Comparison of ENCODE assay signal across 8 cellular contexts in genomic region chr4:112735474-112735951, GRCh38.
DNase-seq lines count a peak whose midpoint lies in the region; ATAC-seq and TF ChIP-seq lines count a peak whose summit lies in the region.

No MANE protein-coding gene starts in this region.

- H3K27me3 Mint-ChIP-seq in activated CD8-positive, alpha-beta memory T cell treated with anti-CD3 and anti-CD28 coated beads, Interleukin-2, amount 10 ng/mL, durations not matched to agents 7 days and 5 days, result no peaks in the 10 kb centered on the region
- no peaks in the 10 kb centered on the region for H3K27me3 Mint-ChIP-seq in Calu3 (ENCODE audit: unreplicated experiment)

- BruUV-seq in Calu3 (replicated peaks; lab: Mats Ljungman, UMichigan), result no TSS peak

- ATAC-seq in activated CD8-positive, alpha-beta memory T cell treated with anti-CD3 and anti-CD28 coated beads, Interleukin-2, amount 10 ng/mL, durations not matched to agents 7 days and 5 days, result peak; percentile 74
- peak; percentile 76 for ATAC-seq in HG02678 (IDR thresholded peaks at IDR 0.05; ENCODE audit: unreplicated experiment)
- ATAC-seq in stimulated activated effector memory CD8-positive, alpha-beta T cell treated with anti-CD3 and anti-CD28 coated beads, Interleukin-12 subunit alpha, Interleukin-12 subunit beta, amount 100 ng/mL, for 72 hours, result peak; percentile 86

- intact Hi-C loops in Calu3 (cut with micrococcal nuclease; ENCODE audit: unreplicated experiment), result no loop called here

- TF ChIP-seq CTCF in Calu3 (IDR thresholded peaks at IDR 0.05; ENCODE audit: unreplicated experiment), result no peak

- H3K9me3 Mint-ChIP-seq in activated CD8-positive, alpha-beta memory T cell treated with anti-CD3 and anti-CD28 coated beads, Interleukin-2, amount 10 ng/mL, durations not matched to agents 7 days and 5 days (ENCODE audit: low read depth), result no peaks in the 10 kb centered on the region
- no peaks in the 10 kb centered on the region for H3K9me3 Mint-ChIP-seq in stimulated activated effector memory CD8-positive, alpha-beta T cell treated with anti-CD3 and anti-CD28 coated beads, Interleukin-12 subunit alpha, Interleukin-12 subunit beta, amount 100 ng/mL, for 72 hours
- H3K9me3 Mint-ChIP-seq in Calu3 (ENCODE audit: low read depth, unreplicated experiment), result no peaks in the 10 kb centered on the region

- CTCF ChIA-PET in activated CD8-positive, alpha-beta memory T cell treated with anti-CD3 and anti-CD28 coated beads, Interleukin-2, amount 10 ng/mL, durations not matched to agents 7 days and 5 days (lab: Charles Lee), result interaction anchor here (0.9 to 2.8 kb wide), 2 partner anchors 27 to 132 kb away, joined by 3 to 9 read pairs; no protein-coding TSS in a partner anchor
- CTCF ChIA-PET in Calu3 (lab: Charles Lee), result no interaction called here

- peaks cover 35% of the 10 kb centered on the region for H3K4me1 Mint-ChIP-seq in activated CD8-positive, alpha-beta memory T cell treated with anti-CD3 and anti-CD28 coated beads, Interleukin-2, amount 10 ng/mL, durations not matched to agents 7 days and 5 days
- peaks cover 13% of the 10 kb centered on the region for H3K4me1 Mint-ChIP-seq in stimulated activated effector memory CD8-positive, alpha-beta T cell treated with anti-CD3 and anti-CD28 coated beads, Interleukin-12 subunit alpha, Interleukin-12 subunit beta, amount 100 ng/mL, for 72 hours
- no peaks in the 10 kb centered on the region for H3K4me1 Mint-ChIP-seq in Calu3 (ENCODE audit: low read depth, unreplicated experiment)

- H3K27ac Mint-ChIP-seq in activated CD8-positive, alpha-beta memory T cell treated with anti-CD3 and anti-CD28 coated beads, Interleukin-2, amount 10 ng/mL, durations not matched to agents 7 days and 5 days, result peak overlapping the region; percentile 76
- H3K27ac Mint-ChIP-seq in stimulated activated effector memory CD8-positive, alpha-beta T cell treated with anti-CD3 and anti-CD28 coated beads, Interleukin-12 subunit alpha, Interleukin-12 subunit beta, amount 100 ng/mL, for 72 hours, result peak overlapping the region; percentile 26
- no peak overlapping the region for H3K27ac Mint-ChIP-seq in Calu3 (ENCODE audit: unreplicated experiment)

- H3K4me3 Mint-ChIP-seq in activated CD8-positive, alpha-beta memory T cell treated with anti-CD3 and anti-CD28 coated beads, Interleukin-2, amount 10 ng/mL, durations not matched to agents 7 days and 5 days, result peak overlapping the region; percentile 4
- H3K4me3 Mint-ChIP-seq in stimulated activated effector memory CD8-positive, alpha-beta T cell treated with anti-CD3 and anti-CD28 coated beads, Interleukin-12 subunit alpha, Interleukin-12 subunit beta, amount 100 ng/mL, for 72 hours, result peak overlapping the region; percentile 1
- H3K4me3 Mint-ChIP-seq in Calu3 (ENCODE audit: low read depth, unreplicated experiment), result no peak overlapping the region

- H3K36me3 Mint-ChIP-seq in activated CD8-positive, alpha-beta memory T cell treated with anti-CD3 and anti-CD28 coated beads, Interleukin-2, amount 10 ng/mL, durations not matched to agents 7 days and 5 days, result no peaks in the 10 kb centered on the region
- no peaks in the 10 kb centered on the region for H3K36me3 Mint-ChIP-seq in stimulated activated effector memory CD8-positive, alpha-beta T cell treated with anti-CD3 and anti-CD28 coated beads, Interleukin-12 subunit alpha, Interleukin-12 subunit beta, amount 100 ng/mL, for 72 hours
- no peaks in the 10 kb centered on the region for H3K36me3 Mint-ChIP-seq in Calu3 (ENCODE audit: insufficient read depth, unreplicated experiment)

- DNase-seq in activated CD8-positive, alpha-beta memory T cell treated with anti-CD3 and anti-CD28 coated beads, Interleukin-2, amount 10 ng/mL, durations not matched to agents 7 days and 5 days, result peak; percentile 48
- no peak for DNase-seq in activated CD8-positive, alpha-beta memory T cell treated with anti-CD3 and anti-CD28 coated beads, Interleukin-2, amount 50 U/mL, for 4 hours
- DNase-seq in NAMALWA (ENCODE audit: low spot score) (peak; percentile 46), HuH-7 (ENCODE audit: low spot score) (no peak), amygdala (lab: John Stamatoyannopoulos, UW) (no peak), Calu3 (no peak)
- peak in 1 of 2 donors; percentile 58 for DNase-seq in stimulated activated effector memory CD8-positive, alpha-beta T cell treated with anti-CD3 and anti-CD28 coated beads, Interleukin-12 subunit alpha, Interleukin-12 subunit beta, amount 100 ng/mL, for 72 hours (ENCODE audit: low spot score in 2 of 2)

Comparison
In these comparisons a context has a peak if more than half of its experiments do, and no peak if none do; other contexts are left out.
1. DNase-seq: peak in activated CD8-positive, alpha-beta memory T cell treated with anti-CD3 and anti-CD28 coated beads, Interleukin-2, amount 10 ng/mL, durations not matched to agents 7 days and 5 days (single experiment) and NAMALWA (single experiment); none in activated CD8-positive, alpha-beta memory T cell treated with anti-CD3 and anti-CD28 coated beads, Interleukin-2, amount 50 U/mL, for 4 hours (single experiment), HuH-7 (single experiment), amygdala (0 of 56) and Calu3 (single experiment).
2. Peak in every context shown above with its lines, with median percentiles within 50 percentile points of each other: ATAC-seq.